ENCODE assay signal across 1 cellular context in genomic region chr2:223032187-223033142, GRCh38.
TF ChIP-seq lines count a peak whose summit lies in the region.

No MANE protein-coding gene starts in this region.

TF ChIP-seq in K562, 482 proteins besides CTCF, POLR2A, EP300 and RAD21 (continued from another document):
- TF ChIP-seq CBX5 (IDR thresholded peaks at IDR 0.05; ENCODE audit: borderline replicate concordance, low read depth) (0 out of 2 replicates have a peak, but pooled peaks have one; percentile 19), ARID3A (IDR thresholded peaks at IDR 0.05; ENCODE audit: borderline replicate concordance, low read depth, low read length) (no peak), ATF7 (IDR thresholded peaks at IDR 0.05) (no peak), ZNF239 (CRISPR knock-in tag; IDR thresholded peaks at IDR 0.05) (no peak), ZNF277 (CRISPR knock-in tag; IDR thresholded peaks at IDR 0.05; ENCODE audit: borderline replicate concordance) (no peak), NFRKB (IDR thresholded peaks at IDR 0.05; ENCODE audit: low read depth) (no peak), BRCA1 (IDR thresholded peaks at IDR 0.05) (no peak), BRCA1 (CRISPR knock-in tag; IDR thresholded peaks at IDR 0.05) (no peak), TRIM28 (IDR thresholded peaks at IDR 0.05) (peak; percentile 63; the same call in 1 of the 2 replicates), KDM4B (IDR thresholded peaks at IDR 0.05; ENCODE audit: borderline replicate concordance in 2 of 2, low read depth in 1 of 2) (no peak), NFE2 (IDR thresholded peaks at IDR 0.05; ENCODE audit: low read depth) (peak; percentile 31; the same call in 1 of the 2 replicates), ZNF3 (CRISPR knock-in tag; IDR thresholded peaks at IDR 0.05) (no peak), MAFG (tag; conservative IDR thresholded peaks at IDR 0.05) (peak; percentile 57; the same call in 1 of the 2 replicates), PHTF2 (CRISPR knock-in tag; IDR thresholded peaks at IDR 0.05) (no peak), SNRNP70 (optimal IDR thresholded peaks at IDR 0.05; ENCODE audit: low read depth, low read length) (no peak), C11orf30 (IDR thresholded peaks at IDR 0.05; ENCODE audit: low read depth) (peak; percentile 43), NR2F6 (CRISPR knock-in tag; IDR thresholded peaks at IDR 0.05) (no peak), MAFF (IDR thresholded peaks at IDR 0.05; ENCODE audit: low read length) (peak; percentile 51; the same call in 1 of the 2 replicates), DMBX1 (CRISPR knock-in tag; IDR thresholded peaks at IDR 0.05; ENCODE audit: borderline replicate concordance) (no peak), ZBTB12 (CRISPR knock-in tag; IDR thresholded peaks at IDR 0.05) (no peak), ELF2 (CRISPR knock-in tag; IDR thresholded peaks at IDR 0.05) (no peak), ATF3 (IDR thresholded peaks at IDR 0.05) (peak; percentile 27; the same call in 1 of the 2 replicates), ATF3 (CRISPR knock-in tag; conservative IDR thresholded peaks at IDR 0.05) (no peak), CHD1 (IDR thresholded peaks at IDR 0.05; ENCODE audit: low read length) (no peak), TCF3 (CRISPR knock-in tag; IDR thresholded peaks at IDR 0.05) (no peak), ZNF133 (CRISPR knock-in tag; IDR thresholded peaks at IDR 0.05) (no peak), ZNF79 (CRISPR knock-in tag; IDR thresholded peaks at IDR 0.05; ENCODE audit: low read depth) (no peak), FOXP4 (CRISPR knock-in tag; IDR thresholded peaks at IDR 0.05; ENCODE audit: borderline replicate concordance) (no peak), CBX3 (IDR thresholded peaks at IDR 0.05; ENCODE audit: borderline replicate concordance in 1 of 2, low read length in 2 of 2) (0 out of 3 replicates have a peak, but pooled peaks of 1 of the 2 experiments have one; percentile 23), ZNF280B (CRISPR knock-in tag; IDR thresholded peaks at IDR 0.05) (no peak), ZSCAN29 (IDR thresholded peaks at IDR 0.05) (no peak), MYBL2 (IDR thresholded peaks at IDR 0.05; ENCODE audit: low read depth) (no peak), MYBL2 (CRISPR knock-in tag; IDR thresholded peaks at IDR 0.05; ENCODE audit: borderline replicate concordance) (no peak), MAFK (IDR thresholded peaks at IDR 0.05; ENCODE audit: low read length) (peak; percentile 33; the same call in 1 of the 2 replicates), ZNF431 (CRISPR knock-in tag; IDR thresholded peaks at IDR 0.05) (peak; percentile 68; the same call in 1 of the 2 replicates), TCF7 (IDR thresholded peaks at IDR 0.05; ENCODE audit: borderline replicate concordance) (no peak), ETV6 (IDR thresholded peaks at IDR 0.05; ENCODE audit: borderline replicate concordance in 1 of 2, low read depth in 2 of 2, low read length in 1 of 2) (no peak), ETV6 (CRISPR knock-in tag; IDR thresholded peaks at IDR 0.05; ENCODE audit: borderline replicate concordance) (no peak), DLX4 (CRISPR knock-in tag; IDR thresholded peaks at IDR 0.05) (no peak), ZFP36 (IDR thresholded peaks at IDR 0.05; ENCODE audit: low read depth, low read length, partially characterized antibody) (peak; percentile 32), PCBP2 (IDR thresholded peaks at IDR 0.05; ENCODE audit: low read depth, low read length, poor library complexity, severe bottlenecking) (no peak), ZKSCAN3 (CRISPR knock-in tag; IDR thresholded peaks at IDR 0.05) (no peak)
